In genomic region chr14:81435578-81436295, GRCh38 we compare ENCODE assay signal across 8 cellular contexts. TPM values are rescaled to one million over a fixed set of nuclear protein-coding genes. Genes with fewer than 3 reads are reported as not detected.
DNase-seq lines count a peak whose midpoint lies in the region; ATAC-seq and TF ChIP-seq lines count a peak whose summit lies in the region.

No MANE protein-coding gene starts in this region.

- H4K20me1 ChIP-seq in PC-9 (ENCODE audit: insufficient read depth): no peaks in the 10 kb centered on the region

- ATAC-seq in GM19395 (IDR thresholded peaks at IDR 0.05; ENCODE audit: unreplicated experiment): peak; percentile 49
- ATAC-seq in HG03457 (IDR thresholded peaks at IDR 0.05; ENCODE audit: unreplicated experiment): peak; percentile 33
- ATAC-seq in right cardiac atrium: peak; percentile 54 to 69

- BruUV-seq in PC-9 (replicated peaks; lab: Mats Ljungman, UMichigan): TSS peak; percentile 36

- DNase-seq in C1 segment of cervical spinal cord (lab: John Stamatoyannopoulos, UW): peak in 11 of 14 donors; percentile 4 to 78 (median 51)
- DNase-seq in PC-9: peak; percentile 14 to 40
- DNase-seq in ascending aorta (ENCODE audit: low spot score in 2 of 2): peak in 1 of 2 donors; percentile 67
- DNase-seq in right cardiac atrium: peak; percentile 63 to 88 (median 87)
- DNase-seq in progenitor cell of endocrine pancreas (ENCODE audit: low spot score, unreplicated experiment): peak; percentile 57
- DNase-seq in middle frontal gyrus (ENCODE audit: extremely low spot score, low spot score): no peak

- H3K4me2 ChIP-seq in PC-9: peak overlapping the region; percentile 86

- under 1% methylated on average over 65 of the region's 65 CpGs for WGBS in right cardiac atrium

- H3K36me3 Mint-ChIP-seq in progenitor cell of endocrine pancreas (ENCODE audit: insufficient read depth): no peaks in the 10 kb centered on the region

- H3K4me3 Mint-ChIP-seq in progenitor cell of endocrine pancreas (ENCODE audit: low read depth): peak overlapping the region; percentile 86

- H3K27me3 ChIP-seq in PC-9 (ENCODE audit: insufficient read depth, low read depth) (no peaks in the 10 kb centered on the region; the same call in 1 of the 2 replicates), ascending aorta (no peaks in the 10 kb centered on the region), right cardiac atrium (ENCODE audit: control insufficient read depth, insufficient read depth) (no peaks in the 10 kb centered on the region)

- H2AFZ ChIP-seq in PC-9: peak overlapping the region; percentile 88

- TF ChIP-seq CTCF in PC-9 (conservative IDR thresholded peaks at IDR 0.05) (no peak), ascending aorta (IDR thresholded peaks at IDR 0.05) (no peak), progenitor cell of endocrine pancreas (IDR thresholded peaks at IDR 0.05; ENCODE audit: unreplicated experiment) (peak; percentile 16)

- H3K4me1 ChIP-seq in PC-9 (replicated peaks; ENCODE audit: insufficient read depth) (0 out of 2 replicates have a peak, but pooled peaks cover 4% of the 10 kb centered on the region), ascending aorta (peaks cover 0 to 6% of the 10 kb centered on the region in 2 donors), right cardiac atrium (ENCODE audit: control insufficient read depth, insufficient read depth, low read length) (no peaks in the 10 kb centered on the region)

- H3K4me3 ChIP-seq in PC-9: peak overlapping the region; percentile 67
- peak overlapping the region; percentile 53 to 59 for H3K4me3 ChIP-seq in ascending aorta
- peak overlapping the region; percentile 53 for H3K4me3 ChIP-seq in right cardiac atrium (ENCODE audit: low read length)

- peak overlapping the region; percentile 90 for H3K27ac Mint-ChIP-seq in progenitor cell of endocrine pancreas

- H3K27me3 Mint-ChIP-seq in progenitor cell of endocrine pancreas: peaks cover 42% of the 10 kb centered on the region

- POLR2A ChIA-PET in PC-9 (lab: Charles Lee; ENCODE audit: unreplicated experiment): no interaction called here

- H3K9me3 Mint-ChIP-seq in progenitor cell of endocrine pancreas (ENCODE audit: low read depth): no peaks in the 10 kb centered on the region

- CTCF ChIA-PET in PC-9 (lab: Charles Lee): interaction anchor here (0.7 kb wide), 1 partner anchor 165 kb away, joined by 3 read pairs; no protein-coding TSS in a partner anchor

- no peaks in the 10 kb centered on the region for H3K9me2 ChIP-seq in PC-9 (ENCODE audit: insufficient read depth)

- H3K4me1 Mint-ChIP-seq in progenitor cell of endocrine pancreas (ENCODE audit: low read depth): peaks cover 19% of the 10 kb centered on the region

- no peaks in the 10 kb centered on the region for H3F3A ChIP-seq in PC-9 (ENCODE audit: insufficient read depth, low read depth)

- intact Hi-C loops in PC-9 (cut with micrococcal nuclease; ENCODE audit: unreplicated experiment) (loop anchor here (10.0 kb wide), 1 partner anchor 111 kb away; no protein-coding TSS in a partner anchor), ascending aorta (cut with DNase I) (no loop called here), right cardiac atrium (cut with DNase I) (no loop called here)

- H3K9me3 ChIP-seq in PC-9 (ENCODE audit: insufficient read depth, low read depth) (no peaks in the 10 kb centered on the region), ascending aorta (no peaks in the 10 kb centered on the region), right cardiac atrium (ENCODE audit: control insufficient read depth, low read length) (no peaks in the 10 kb centered on the region)

- no peaks in the 10 kb centered on the region for H3K36me3 ChIP-seq in PC-9 (ENCODE audit: low read depth)
- no peaks in the 10 kb centered on the region for H3K36me3 ChIP-seq in ascending aorta

- no peaks in the 10 kb centered on the region for H3K79me2 ChIP-seq in PC-9 (ENCODE audit: low read depth)

- no peak overlapping the region for H3K27ac ChIP-seq in PC-9
- H3K27ac ChIP-seq in ascending aorta: no peak overlapping the region
- H3K27ac ChIP-seq in right cardiac atrium (ENCODE audit: low read length): no peak overlapping the region

RNA-seq across cellular contexts. Expression of gene STON2, which starts 35.6 kb away (rescaled TPM):
- total RNA-seq in PC-9 (2021): 6.2 and 9.1 TPM in 2 replicates
- total RNA-seq in ascending aorta: 54.0 TPM
- total RNA-seq in right cardiac atrium: 10 to 100 TPM in 1 of 4 donors, 1 to 10 TPM in 3; 8.2 to 20.1 (median 9.4) TPM
- polyA plus RNA-seq in right cardiac atrium: 2.0 TPM
- total RNA-seq in progenitor cell of endocrine pancreas: 73.6 and 77.2 TPM in 2 replicates
